In genomic region chr2:28357948-28358667, GRCh38 we compare ENCODE assay signal across 12 cellular contexts. TPM values are rescaled to one million over a fixed set of nuclear protein-coding genes. Genes with fewer than 3 reads are reported as not detected.
A peak's percentile ranks its signal among the peaks of the same experiment; 100 is the strongest.
DNase-seq lines count a peak whose midpoint lies in the region; ATAC-seq and TF ChIP-seq lines count a peak whose summit lies in the region.
"Had no signal": no experiment of that assay in that cellular context is flagged by ENCODE, and none has a peak within 500 bp of the region (broad histone marks: within the 10 kb centered on the region; RNA-seq: fewer than 3 reads in every experiment).

No MANE protein-coding gene starts in this region.

- peaks cover 17% of the 10 kb centered on the region; the same call in 1 of the 2 replicates for H3K79me2 ChIP-seq in Loucy (ENCODE audit: insufficient read depth, low read length)
- no peaks in the 10 kb centered on the region for H3K79me2 ChIP-seq in neural progenitor cell (ENCODE audit: low read depth)

- no peaks in the 10 kb centered on the region for H3K9me3 ChIP-seq in CD8-positive, alpha-beta T cell (ENCODE audit: low read length)
- H3K9me3 ChIP-seq in Loucy (ENCODE audit: insufficient read depth, low read depth, low read length): no peaks in the 10 kb centered on the region
- no peaks in the 10 kb centered on the region for H3K9me3 ChIP-seq in neural progenitor cell (ENCODE audit: low read depth)
- H3K9me3 ChIP-seq: adrenal gland, Caco-2, esophagus muscularis mucosa, left ventricle myocardium inferior had no signal

- no peak overlapping the region for H3K4me3 Mint-ChIP-seq in CD8-positive, alpha-beta T cell
- no peak overlapping the region for H3K4me3 Mint-ChIP-seq in activated T-helper 2 cell treated with anti-CD3 and anti-CD28 coated beads, Interferon-gamma antibody, Interleukin-2, Interleukin-4, amounts not matched to agents 10 μg/mL and 5 μg/mL and 100 μg/mL, durations not matched to agents 14 hours and 24 hours and 36 hours (ENCODE audit: low read depth)
- peak overlapping the region; percentile 48 for H3K4me3 Mint-ChIP-seq in neural progenitor cell
- H3K4me3 Mint-ChIP-seq: neural crest cell had no signal

- peaks cover 38% of the 10 kb centered on the region for H3K4me1 Mint-ChIP-seq in CD8-positive, alpha-beta T cell (ENCODE audit: low read depth)
- peaks cover 52% of the 10 kb centered on the region for H3K4me1 Mint-ChIP-seq in activated T-helper 2 cell treated with anti-CD3 and anti-CD28 coated beads, Interferon-gamma antibody, Interleukin-2, Interleukin-4, amounts not matched to agents 10 μg/mL and 5 μg/mL and 100 μg/mL, durations not matched to agents 14 hours and 24 hours and 36 hours (ENCODE audit: low read depth)
- peaks cover 50% of the 10 kb centered on the region for H3K4me1 Mint-ChIP-seq in neural progenitor cell

- peaks cover 4% of the 10 kb centered on the region for H3K27me3 Mint-ChIP-seq in CD8-positive, alpha-beta T cell (ENCODE audit: low read depth)
- H3K27me3 Mint-ChIP-seq in activated T-helper 2 cell treated with anti-CD3 and anti-CD28 coated beads, Interferon-gamma antibody, Interleukin-2, Interleukin-4, amounts not matched to agents 10 μg/mL and 5 μg/mL and 100 μg/mL, durations not matched to agents 14 hours and 24 hours and 36 hours (ENCODE audit: low read depth): peaks cover 4% of the 10 kb centered on the region
- H3K27me3 Mint-ChIP-seq in neural progenitor cell (ENCODE audit: insufficient read depth, low read depth): peaks cover 10% of the 10 kb centered on the region

- H3K4me2 ChIP-seq in Loucy (ENCODE audit: low read depth, low read length, poor library complexity, severe bottlenecking) (peak overlapping the region; percentile 74), neural progenitor cell (no peak overlapping the region)

- H3K9me3 Mint-ChIP-seq in CD8-positive, alpha-beta T cell: no peaks in the 10 kb centered on the region
- no peaks in the 10 kb centered on the region for H3K9me3 Mint-ChIP-seq in activated T-helper 2 cell treated with anti-CD3 and anti-CD28 coated beads, Interferon-gamma antibody, Interleukin-2, Interleukin-4, amounts not matched to agents 10 μg/mL and 5 μg/mL and 100 μg/mL, durations not matched to agents 14 hours and 24 hours and 36 hours
- no peaks in the 10 kb centered on the region for H3K9me3 Mint-ChIP-seq in neural progenitor cell
- H3K9me3 Mint-ChIP-seq: neural crest cell had no signal

- no peak for TF ChIP-seq CTCF in CD8-positive, alpha-beta T cell (IDR thresholded peaks at IDR 0.05)
- TF ChIP-seq CTCF in Loucy (conservative IDR thresholded peaks at IDR 0.05; ENCODE audit: low read length) (no peak), neural progenitor cell (IDR thresholded peaks at IDR 0.05) (no peak)

- H3K27ac ChIP-seq in CD8-positive, alpha-beta T cell (ENCODE audit: low read depth, low read length): no peak overlapping the region
- H3K27ac ChIP-seq in neural progenitor cell: no peak overlapping the region
- H3K27ac ChIP-seq: adrenal gland, esophagus muscularis mucosa had no signal

- peaks cover 40% of the 10 kb centered on the region for H3K4me1 ChIP-seq in CD8-positive, alpha-beta T cell (ENCODE audit: insufficient read depth, low read length)
- H3K4me1 ChIP-seq in Loucy (ENCODE audit: insufficient read depth, low read length, poor library complexity, severe bottlenecking): peaks cover 65% of the 10 kb centered on the region
- peaks cover 4% of the 10 kb centered on the region for H3K4me1 ChIP-seq in neural progenitor cell

- H3F3A ChIP-seq in Loucy (ENCODE audit: low read depth) (no peaks in the 10 kb centered on the region), neural progenitor cell (ENCODE audit: low read depth) (no peaks in the 10 kb centered on the region)

- no peaks in the 10 kb centered on the region for H3K36me3 ChIP-seq in CD8-positive, alpha-beta T cell (ENCODE audit: insufficient read depth, low read length)
- H3K36me3 ChIP-seq in Loucy (ENCODE audit: insufficient read depth, low read length) (no peaks in the 10 kb centered on the region), neural progenitor cell (no peaks in the 10 kb centered on the region)
- H3K36me3 ChIP-seq: adrenal gland, esophagus muscularis mucosa, left ventricle myocardium inferior had no signal

- no peaks in the 10 kb centered on the region for H4K20me1 ChIP-seq in Loucy (ENCODE audit: insufficient read depth, low read length, poor library complexity, severe bottlenecking)
- no peaks in the 10 kb centered on the region for H4K20me1 ChIP-seq in neural progenitor cell (ENCODE audit: low read depth)

- H3K27me3 ChIP-seq in CD8-positive, alpha-beta T cell (ENCODE audit: insufficient read depth, low read length): no peaks in the 10 kb centered on the region
- H3K27me3 ChIP-seq in Loucy (ENCODE audit: insufficient read depth, low read length, poor library complexity, severe bottlenecking) (no peaks in the 10 kb centered on the region), neural progenitor cell (no peaks in the 10 kb centered on the region)
- H3K27me3 ChIP-seq: adrenal gland, esophagus muscularis mucosa had no signal

- intact Hi-C loops in CD8-positive, alpha-beta T cell (cut with DNase I, micrococcal nuclease): no loop called here
- intact Hi-C loops in activated T-helper 2 cell treated with anti-CD3 and anti-CD28 coated beads, Interferon-gamma antibody, Interleukin-2, Interleukin-4, amounts not matched to agents 10 μg/mL and 5 μg/mL and 100 μg/mL, durations not matched to agents 14 hours and 24 hours and 36 hours (cut with micrococcal nuclease): no loop called here

- H3K9me2 ChIP-seq in Loucy (replicated peaks; ENCODE audit: low read depth, low read length): no peaks in the 10 kb centered on the region

- H2AFZ ChIP-seq in Loucy (ENCODE audit: low read length) (no peak overlapping the region), neural progenitor cell (replicated peaks) (no peak overlapping the region)

- H3K27ac Mint-ChIP-seq in CD8-positive, alpha-beta T cell: peak overlapping the region; percentile 49
- H3K27ac Mint-ChIP-seq in activated T-helper 2 cell treated with anti-CD3 and anti-CD28 coated beads, Interferon-gamma antibody, Interleukin-2, Interleukin-4, amounts not matched to agents 10 μg/mL and 5 μg/mL and 100 μg/mL, durations not matched to agents 14 hours and 24 hours and 36 hours: peak overlapping the region; percentile 97
- H3K27ac Mint-ChIP-seq in neural progenitor cell: peak overlapping the region; percentile 66

- CTCF ChIA-PET in CD8-positive, alpha-beta T cell (lab: Charles Lee): interaction anchor here (1.9 kb wide), 1 partner anchor 95 kb away, joined by 4 read pairs; no protein-coding TSS in a partner anchor

- POLR2A ChIA-PET in CD8-positive, alpha-beta T cell (lab: Charles Lee): no interaction called here

- DNase-seq in CD8-positive, alpha-beta T cell: no peak
- no peak for DNase-seq in activated T-helper 2 cell treated with anti-CD3 and anti-CD28 coated beads, Interferon-gamma antibody, Interleukin-2, Interleukin-4, amounts not matched to agents 10 μg/mL and 5 μg/mL and 100 μg/mL, durations not matched to agents 14 hours and 24 hours and 36 hours (ENCODE audit: low spot score)
- DNase-seq in neural progenitor cell (ENCODE audit: low spot score) (no peak), globus pallidus (ENCODE audit: low spot score) (no peak)
- DNase-seq: adrenal gland, Caco-2, left ventricle myocardium inferior had no signal

- no peak overlapping the region for H3K4me3 ChIP-seq in CD8-positive, alpha-beta T cell (ENCODE audit: low read depth, low read length)
- H3K4me3 ChIP-seq in Loucy (ENCODE audit: low read length, poor library complexity, severe bottlenecking): no peak overlapping the region
- H3K4me3 ChIP-seq in neural progenitor cell: no peak overlapping the region
- H3K4me3 ChIP-seq: adrenal gland, esophagus muscularis mucosa, left ventricle myocardium inferior had no signal

- no peak for ATAC-seq in CD8-positive, alpha-beta T cell
- no peak for ATAC-seq in GM21526 (IDR thresholded peaks at IDR 0.05; ENCODE audit: low FRiP score, unreplicated experiment)
- no peak for ATAC-seq in GM18858 (IDR thresholded peaks at IDR 0.05; ENCODE audit: unreplicated experiment)

- no peaks in the 10 kb centered on the region for H3K36me3 Mint-ChIP-seq in CD8-positive, alpha-beta T cell
- H3K36me3 Mint-ChIP-seq in activated T-helper 2 cell treated with anti-CD3 and anti-CD28 coated beads, Interferon-gamma antibody, Interleukin-2, Interleukin-4, amounts not matched to agents 10 μg/mL and 5 μg/mL and 100 μg/mL, durations not matched to agents 14 hours and 24 hours and 36 hours (ENCODE audit: low read depth): peaks cover 5% of the 10 kb centered on the region
- no peaks in the 10 kb centered on the region for H3K36me3 Mint-ChIP-seq in neural progenitor cell

- peak overlapping the region; percentile 64 for H3K9ac ChIP-seq in Loucy (ENCODE audit: low read depth, low read length, poor library complexity, severe bottlenecking)
- H3K9ac ChIP-seq in neural progenitor cell: no peak overlapping the region

RNA-seq across cellular contexts. Expression of gene FOSL2, which starts 34.5 kb away (rescaled TPM):
- total RNA-seq in CD8-positive, alpha-beta T cell: 100 to 1,000 TPM; 359 to 360 TPM
- total RNA-seq in activated T-helper 2 cell treated with anti-CD3 and anti-CD28 coated beads, Interferon-gamma antibody, Interleukin-2, Interleukin-4, amounts not matched to agents 10 μg/mL and 5 μg/mL and 100 μg/mL, durations not matched to agents 14 hours and 24 hours and 36 hours: 146 and 156 TPM in 2 replicates
- 1.3 and 3.7 TPM in 2 replicates for total RNA-seq in neural progenitor cell (ENCODE audit: low replicate concordance)

Comparison
In these comparisons a context has a peak if more than half of its experiments do, and no peak if none do; other contexts are left out.
1. RNA of gene FOSL2, which starts 34.5 kb away (total RNA-seq): 359 to 360 TPM in CD8-positive, alpha-beta T cell and 146 to 156 TPM in activated T-helper 2 cell treated with anti-CD3 and anti-CD28 coated beads, Interferon-gamma antibody, Interleukin-2, Interleukin-4, amounts not matched to agents 10 μg/mL and 5 μg/mL and 100 μg/mL, durations not matched to agents 14 hours and 24 hours and 36 hours; 1.3 to 3.7 TPM in neural progenitor cell; every median in the first group is over 10 times any median in the second.
2. Peak in every context shown above with its lines, with median percentiles within 50 percentile points of each other: H3K27ac Mint-ChIP-seq.